16 cellular contexts compared by ENCODE assay signal in genomic region chr16:17362946-17363345, GRCh38.
DNase-seq lines count a peak whose midpoint lies in the region; ATAC-seq and TF ChIP-seq lines count a peak whose summit lies in the region.
"Had no signal": no experiment of that assay in that cellular context is flagged by ENCODE, and none has a peak within 500 bp of the region (broad histone marks: within the 10 kb centered on the region; RNA-seq: fewer than 3 reads in every experiment).

No MANE protein-coding gene starts in this region.

- CTCF ChIA-PET in activated CD4-positive, alpha-beta T cell treated with anti-CD3 and anti-CD28 coated beads for 36 hours (lab: Charles Lee): interaction anchor here (1.0 kb wide), 1 partner anchor 35 kb away, joined by 3 read pairs; no protein-coding TSS in a partner anchor

- H3K4me3 Mint-ChIP-seq in activated CD4-positive, alpha-beta T cell treated with anti-CD3 and anti-CD28 coated beads for 36 hours: no peak overlapping the region
- H3K4me3 Mint-ChIP-seq in HFFc6 (no peak overlapping the region), nephron (no peak overlapping the region), endothelial cell (ENCODE audit: unreplicated experiment) (no peak overlapping the region)
- peak overlapping the region; percentile 6 for H3K4me3 Mint-ChIP-seq in activated naive CD8-positive, alpha-beta T cell treated with anti-CD3 and anti-CD28 coated beads, Interleukin-2, amount 10 ng/mL, durations not matched to agents 7 days and 5 days

- no peak for DNase-seq in activated CD4-positive, alpha-beta T cell treated with anti-CD3 and anti-CD28 coated beads for 36 hours
- no peak for DNase-seq in activated CD4-positive, alpha-beta T cell treated with anti-CD3 and anti-CD28 coated beads, Interleukin-2, amount 50 U/mL, for 4 hours
- DNase-seq in HFFc6 (no peak), HUDEP-2 (lab: John Stamatoyannopoulos, UW; ENCODE audit: unreplicated experiment in 76 of 76) (no peak), endothelial cell (ENCODE audit: low spot score) (no peak)
- DNase-seq in activated naive CD8-positive, alpha-beta T cell treated with anti-CD3 and anti-CD28 coated beads, Interleukin-2, amount 10 ng/mL, durations not matched to agents 7 days and 5 days: no peak
- no peak for DNase-seq in activated CD8-positive, alpha-beta memory T cell treated with anti-CD3 and anti-CD28 coated beads, Interleukin-2, amount 50 U/mL, for 4 hours
- DNase-seq: activated CD8-positive, alpha-beta memory T cell treated with anti-CD3 and anti-CD28 coated beads for 24 hours; esophagus squamous epithelium; glutamatergic neuron; KBM-7; NCI-H1092; NCI-H526; OCI-M1; psoas muscle had no signal

- peak overlapping the region; percentile 39 for H3K27ac Mint-ChIP-seq in activated CD4-positive, alpha-beta T cell treated with anti-CD3 and anti-CD28 coated beads for 36 hours
- H3K27ac Mint-ChIP-seq in HFFc6: peak overlapping the region; percentile 82
- peak overlapping the region; percentile 68 for H3K27ac Mint-ChIP-seq in activated naive CD8-positive, alpha-beta T cell treated with anti-CD3 and anti-CD28 coated beads, Interleukin-2, amount 10 ng/mL, durations not matched to agents 7 days and 5 days
- peak overlapping the region in 2 of 3 experiments; percentile 21 to 50 for H3K27ac Mint-ChIP-seq in nephron
- H3K27ac Mint-ChIP-seq in endothelial cell (ENCODE audit: unreplicated experiment): no peak overlapping the region

- no peaks in the 10 kb centered on the region for H3K27me3 Mint-ChIP-seq in activated CD4-positive, alpha-beta T cell treated with anti-CD3 and anti-CD28 coated beads for 36 hours
- no peaks in the 10 kb centered on the region for H3K27me3 Mint-ChIP-seq in HFFc6 (ENCODE audit: insufficient read depth)
- no peaks in the 10 kb centered on the region for H3K27me3 Mint-ChIP-seq in activated naive CD8-positive, alpha-beta T cell treated with anti-CD3 and anti-CD28 coated beads, Interleukin-2, amount 10 ng/mL, durations not matched to agents 7 days and 5 days
- H3K27me3 Mint-ChIP-seq in nephron (ENCODE audit: low read depth): no peaks in the 10 kb centered on the region
- peaks cover 3% of the 10 kb centered on the region for H3K27me3 Mint-ChIP-seq in endothelial cell (ENCODE audit: unreplicated experiment)

- intact Hi-C loops in activated CD4-positive, alpha-beta T cell treated with anti-CD3 and anti-CD28 coated beads for 36 hours (cut with DNase I, micrococcal nuclease): loop anchor here (5.0 to 10.0 kb wide), 2 partner anchors 91 to 338 kb away; no protein-coding TSS in a partner anchor

- H3K36me3 Mint-ChIP-seq in activated CD4-positive, alpha-beta T cell treated with anti-CD3 and anti-CD28 coated beads for 36 hours (ENCODE audit: low read depth): no peaks in the 10 kb centered on the region
- H3K36me3 Mint-ChIP-seq in HFFc6 (ENCODE audit: low read depth) (no peaks in the 10 kb centered on the region), nephron (ENCODE audit: low read depth) (no peaks in the 10 kb centered on the region), endothelial cell (ENCODE audit: low read depth, unreplicated experiment) (no peaks in the 10 kb centered on the region)
- peaks cover 36% of the 10 kb centered on the region for H3K36me3 Mint-ChIP-seq in activated naive CD8-positive, alpha-beta T cell treated with anti-CD3 and anti-CD28 coated beads, Interleukin-2, amount 10 ng/mL, durations not matched to agents 7 days and 5 days

- no peaks in the 10 kb centered on the region for H3K9me3 Mint-ChIP-seq in activated CD4-positive, alpha-beta T cell treated with anti-CD3 and anti-CD28 coated beads for 36 hours (ENCODE audit: low read depth)
- H3K9me3 Mint-ChIP-seq in HFFc6 (no peaks in the 10 kb centered on the region), nephron (no peaks in the 10 kb centered on the region), endothelial cell (ENCODE audit: unreplicated experiment) (no peaks in the 10 kb centered on the region)
- H3K9me3 Mint-ChIP-seq in activated naive CD8-positive, alpha-beta T cell treated with anti-CD3 and anti-CD28 coated beads, Interleukin-2, amount 10 ng/mL, durations not matched to agents 7 days and 5 days: no peaks in the 10 kb centered on the region

- H3K4me1 Mint-ChIP-seq in activated CD4-positive, alpha-beta T cell treated with anti-CD3 and anti-CD28 coated beads for 36 hours: peaks cover 96% of the 10 kb centered on the region
- H3K4me1 Mint-ChIP-seq in HFFc6 (ENCODE audit: low read depth) (peaks cover 92% of the 10 kb centered on the region), nephron (peaks cover 68% of the 10 kb centered on the region), endothelial cell (ENCODE audit: unreplicated experiment) (peaks cover 8% of the 10 kb centered on the region)
- peaks cover 82% of the 10 kb centered on the region for H3K4me1 Mint-ChIP-seq in activated naive CD8-positive, alpha-beta T cell treated with anti-CD3 and anti-CD28 coated beads, Interleukin-2, amount 10 ng/mL, durations not matched to agents 7 days and 5 days

- no peak for ATAC-seq in activated CD4-positive, alpha-beta T cell treated with anti-CD3 and anti-CD28 coated beads for 36 hours
- ATAC-seq in activated naive CD8-positive, alpha-beta T cell treated with anti-CD3 and anti-CD28 coated beads, Interleukin-2, amount 10 ng/mL, durations not matched to agents 7 days and 5 days (ENCODE audit: low read depth): no peak
- ATAC-seq: psoas muscle had no signal

- TF ChIP-seq CTCF in HFFc6 (IDR thresholded peaks at IDR 0.05) (no peak), nephron (IDR thresholded peaks at IDR 0.05; ENCODE audit: unreplicated experiment in 3 of 3) (no peak), endothelial cell (IDR thresholded peaks at IDR 0.05; ENCODE audit: unreplicated experiment) (no peak)

- POLR2A ChIA-PET in activated CD4-positive, alpha-beta T cell treated with anti-CD3 and anti-CD28 coated beads for 36 hours (lab: Charles Lee): interaction anchor here (0.8 kb wide), 1 partner anchor 40 kb away, joined by 3 read pairs; no protein-coding TSS in a partner anchor
- POLR2A ChIA-PET in activated naive CD8-positive, alpha-beta T cell treated with anti-CD3 and anti-CD28 coated beads, Interleukin-2, amount 10 ng/mL, durations not matched to agents 7 days and 5 days (lab: Charles Lee): interaction anchor here (1.5 to 1.8 kb wide), 2 partner anchors 20 to 105 kb away, joined by 3 to 7 read pairs; no protein-coding TSS in a partner anchor
